Comparison of ENCODE assay signal across 8 cellular contexts in genomic region chr2:213149949-213150314, GRCh38. TPM values are rescaled to one million over a fixed set of nuclear protein-coding genes. Genes with fewer than 3 reads are reported as not detected.
DNase-seq lines count a peak whose midpoint lies in the region; ATAC-seq and TF ChIP-seq lines count a peak whose summit lies in the region.

No MANE protein-coding gene starts in this region.

- TF ChIP-seq CTCF in kidney epithelial cell (IDR thresholded peaks at IDR 0.05; ENCODE audit: insufficient read depth, low read length, poor library complexity, severe bottlenecking): no peak

- peak overlapping the region; percentile 82 for H3K27ac Mint-ChIP-seq in activated CD4-positive, alpha-beta T cell treated with anti-CD3 and anti-CD28 coated beads for 36 hours
- H3K27ac Mint-ChIP-seq in activated naive CD8-positive, alpha-beta T cell treated with anti-CD3 and anti-CD28 coated beads, Interleukin-2, amount 50 U/mL, for 24 hours: peak overlapping the region; percentile 88

- peaks cover 39% of the 10 kb centered on the region for H3K4me1 Mint-ChIP-seq in activated CD4-positive, alpha-beta T cell treated with anti-CD3 and anti-CD28 coated beads for 36 hours
- H3K4me1 Mint-ChIP-seq in activated naive CD8-positive, alpha-beta T cell treated with anti-CD3 and anti-CD28 coated beads, Interleukin-2, amount 50 U/mL, for 24 hours: peaks cover 47% of the 10 kb centered on the region

- peaks cover 28% of the 10 kb centered on the region for H3K27me3 Mint-ChIP-seq in activated CD4-positive, alpha-beta T cell treated with anti-CD3 and anti-CD28 coated beads for 36 hours
- H3K27me3 Mint-ChIP-seq in activated naive CD8-positive, alpha-beta T cell treated with anti-CD3 and anti-CD28 coated beads, Interleukin-2, amount 50 U/mL, for 24 hours: peaks cover 40% of the 10 kb centered on the region

- CTCF ChIA-PET in activated CD4-positive, alpha-beta T cell treated with anti-CD3 and anti-CD28 coated beads for 36 hours (lab: Charles Lee): interaction anchor here (1.3 kb wide), 2 partner anchors 24 to 462 kb away, joined by 3 to 4 read pairs; no protein-coding TSS in a partner anchor

- no peaks in the 10 kb centered on the region for H3K36me3 ChIP-seq in kidney epithelial cell (ENCODE audit: control insufficient read depth, insufficient read depth, low read length)

- DNase-seq in activated CD4-positive, alpha-beta T cell treated with anti-CD3 and anti-CD28 coated beads for 36 hours: no peak
- DNase-seq in activated CD4-positive, alpha-beta T cell treated with anti-CD3 and anti-CD28 coated beads for 1 hour: no peak
- no peak for DNase-seq in activated naive CD8-positive, alpha-beta T cell treated with anti-CD3 and anti-CD28 coated beads, Interleukin-2, amount 50 U/mL, for 24 hours
- DNase-seq in kidney epithelial cell (ENCODE audit: low read depth): no peak
- DNase-seq in superior temporal gyrus (ENCODE audit: extremely low spot score): peak; percentile 64
- DNase-seq in OCI-M2 (lab: John Stamatoyannopoulos, UW; ENCODE audit: unreplicated experiment): no peak
- no peak for DNase-seq in MV-4-11 (lab: John Stamatoyannopoulos, UW)
- no peak for DNase-seq in amygdala (lab: John Stamatoyannopoulos, UW)

- ATAC-seq in activated CD4-positive, alpha-beta T cell treated with anti-CD3 and anti-CD28 coated beads for 36 hours: no peak
- no peak for ATAC-seq in activated naive CD8-positive, alpha-beta T cell treated with anti-CD3 and anti-CD28 coated beads, Interleukin-2, amount 50 U/mL, for 24 hours

- POLR2A ChIA-PET in activated CD4-positive, alpha-beta T cell treated with anti-CD3 and anti-CD28 coated beads for 36 hours (lab: Charles Lee): interaction anchor here (0.7 kb wide), 2 partner anchors 58 to 301 kb away, joined by 4 read pairs; no protein-coding TSS in a partner anchor

- no peaks in the 10 kb centered on the region for H3K36me3 Mint-ChIP-seq in activated CD4-positive, alpha-beta T cell treated with anti-CD3 and anti-CD28 coated beads for 36 hours (ENCODE audit: low read depth)
- peaks cover 4% of the 10 kb centered on the region for H3K36me3 Mint-ChIP-seq in activated naive CD8-positive, alpha-beta T cell treated with anti-CD3 and anti-CD28 coated beads, Interleukin-2, amount 50 U/mL, for 24 hours (ENCODE audit: low read depth)

- H3K9me3 Mint-ChIP-seq in activated CD4-positive, alpha-beta T cell treated with anti-CD3 and anti-CD28 coated beads for 36 hours (ENCODE audit: low read depth): no peaks in the 10 kb centered on the region
- H3K9me3 Mint-ChIP-seq in activated naive CD8-positive, alpha-beta T cell treated with anti-CD3 and anti-CD28 coated beads, Interleukin-2, amount 50 U/mL, for 24 hours: no peaks in the 10 kb centered on the region

- H3K27me3 ChIP-seq in kidney epithelial cell (ENCODE audit: control insufficient read depth, insufficient read depth, low read length): no peaks in the 10 kb centered on the region

- intact Hi-C loops in activated CD4-positive, alpha-beta T cell treated with anti-CD3 and anti-CD28 coated beads for 36 hours (cut with DNase I, micrococcal nuclease): loop anchor here (2.0 to 5.0 kb wide), 5 partner anchors 48 to 235 kb away; no protein-coding TSS in a partner anchor

- H3K4me3 Mint-ChIP-seq in activated CD4-positive, alpha-beta T cell treated with anti-CD3 and anti-CD28 coated beads for 36 hours: peak overlapping the region; percentile 88
- H3K4me3 Mint-ChIP-seq in activated naive CD8-positive, alpha-beta T cell treated with anti-CD3 and anti-CD28 coated beads, Interleukin-2, amount 50 U/mL, for 24 hours: peak overlapping the region; percentile 93

- H3K4me3 ChIP-seq in kidney epithelial cell (ENCODE audit: low read depth, low read length): peak overlapping the region; percentile 89

RNA-seq across cellular contexts. Expression of gene IKZF2, which starts 1.5 kb away (rescaled TPM):
- 1 to 10 TPM; 6.3 to 8.3 TPM for total RNA-seq in activated CD4-positive, alpha-beta T cell treated with anti-CD3 and anti-CD28 coated beads for 36 hours
- total RNA-seq in kidney epithelial cell: 3.3 and 4.4 TPM in 2 replicates
